In the genomic region with DNA sequence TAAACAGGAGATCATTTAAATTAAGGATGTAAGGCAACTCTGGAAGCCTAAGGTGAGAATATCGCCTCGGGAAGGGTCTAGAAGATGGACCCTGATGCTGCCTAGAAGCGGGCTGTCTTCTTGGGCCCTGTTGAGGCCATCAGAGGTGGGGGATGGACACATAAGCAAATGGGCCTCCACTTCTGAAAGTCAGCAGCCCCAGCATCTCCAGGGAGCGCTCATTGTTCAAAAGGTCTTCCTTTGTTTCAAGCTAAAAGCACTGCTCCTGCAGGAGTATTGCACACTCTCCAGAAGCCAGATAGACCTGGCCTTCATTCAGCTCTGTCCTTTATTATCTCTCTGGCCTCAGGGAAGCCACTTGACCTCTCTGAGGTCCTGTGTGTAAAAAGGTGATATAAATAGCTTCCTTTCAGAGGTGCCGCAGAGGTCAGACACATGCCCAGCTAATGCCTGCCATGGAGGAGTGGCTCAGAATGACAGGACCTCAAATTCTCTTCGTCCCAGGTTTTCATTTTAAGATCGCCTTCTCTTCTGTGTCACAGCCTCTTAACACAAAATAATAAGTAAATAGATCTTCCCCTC, we compare ENCODE assay signal across 19 cellular contexts. TPM values are rescaled to one million over a fixed set of nuclear protein-coding genes. Genes with fewer than 3 reads are reported as not detected.
DNase-seq lines count a peak whose midpoint lies in the region; ATAC-seq and TF ChIP-seq lines count a peak whose summit lies in the region.
"Had no signal": no experiment of that assay in that cellular context is flagged by ENCODE, and none has a peak within 500 bp of the region (broad histone marks: within the 10 kb centered on the region; RNA-seq: fewer than 3 reads in every experiment).

No MANE protein-coding gene starts in this region.

- no peaks in the 10 kb centered on the region for H3K27me3 ChIP-seq in uterus
- H3K27me3 ChIP-seq: Peyer's patch had no signal

- DNase-seq in Right ventricle myocardium inferior (ENCODE audit: missing footprints) (no peak), cardiac septum (ENCODE audit: low spot score) (no peak), coronary artery (ENCODE audit: low spot score) (peak; percentile 50), left ventricle myocardium superior (peak; percentile 39), DMS79 (lab: John Stamatoyannopoulos, UW) (no peak), glomerular visceral epithelial cell (ENCODE audit: extremely low spot score) (no peak), uterus (no peak)
- DNase-seq: C1 segment of cervical spinal cord, GF-D8, GOT3, KG1, NCI-H1048, NCI-H1436 treated with DMSO at 0.1 percent for 48 hours, NCI-H446 treated with DMSO at 0.1 percent for 48 hours, NCI-H774, Peyer's patch, SHP77 had no signal

- no peak for TF ChIP-seq POLR2A in uterus (IDR thresholded peaks at IDR 0.05)

- intact Hi-C loops in Right ventricle myocardium inferior (cut with DNase I) = no loop called here
- intact Hi-C loops in cardiac septum (cut with DNase I) = no loop called here
- intact Hi-C loops in left ventricle myocardium superior (cut with micrococcal nuclease) = no loop called here
- intact Hi-C loops in uterus (cut with DNase I; ENCODE audit: low total_unique reads) = no loop called here

- ATAC-seq in Right ventricle myocardium inferior = peak; percentile 89
- peak; percentile 89 for ATAC-seq in left ventricle myocardium superior
- ATAC-seq in HG03565 (IDR thresholded peaks at IDR 0.05; ENCODE audit: unreplicated experiment) = no peak

- H3K4me3 ChIP-seq in coronary artery (no peak overlapping the region), uterus (no peak overlapping the region)
- H3K4me3 ChIP-seq: Peyer's patch had no signal

- no peaks in the 10 kb centered on the region for H3K4me1 ChIP-seq in uterus
- H3K4me1 ChIP-seq: Peyer's patch had no signal

- TF ChIP-seq CTCF in coronary artery (IDR thresholded peaks at IDR 0.05) (no peak), uterus (IDR thresholded peaks at IDR 0.05) (no peak)

- H3K36me3 ChIP-seq in uterus = no peaks in the 10 kb centered on the region
- H3K36me3 ChIP-seq: Peyer's patch had no signal

- H3K27ac ChIP-seq in coronary artery (no peak overlapping the region), uterus (no peak overlapping the region)
- H3K27ac ChIP-seq: Peyer's patch had no signal

- no peaks in the 10 kb centered on the region for H3K9me3 ChIP-seq in uterus
- H3K9me3 ChIP-seq: Peyer's patch had no signal

RNA-seq across cellular contexts. Expression of gene RCAN1, which starts 5.3 kb away (rescaled TPM):
- 36.5 TPM for total RNA-seq in Right ventricle myocardium inferior
- total RNA-seq in cardiac septum = 158 TPM
- 36.7 TPM for total RNA-seq in left ventricle myocardium superior
- 10 to 100 TPM; 12.4 to 22.5 (median 16.5) TPM for total RNA-seq in uterus

RNA-seq across cellular contexts. Expression of gene CLIC6, which starts 48.6 kb away (rescaled TPM):
- total RNA-seq in Right ventricle myocardium inferior (6.8 TPM), cardiac septum (8.9 TPM), left ventricle myocardium superior (11.2 TPM), uterus (under 1 TPM; under 0.01 to 0.69 (median 0.38) TPM)
- total RNA-seq: MCF 10A had no signal

Comparison
In these comparisons a context has a peak if more than half of its experiments do, and no peak if none do; other contexts are left out.
1. DNase-seq: peak in coronary artery (single experiment) and left ventricle myocardium superior (single experiment); none in Right ventricle myocardium inferior (single experiment), cardiac septum (single experiment), DMS79 (single experiment), glomerular visceral epithelial cell (single experiment) and uterus (0 of 2).